In the genomic region with DNA sequence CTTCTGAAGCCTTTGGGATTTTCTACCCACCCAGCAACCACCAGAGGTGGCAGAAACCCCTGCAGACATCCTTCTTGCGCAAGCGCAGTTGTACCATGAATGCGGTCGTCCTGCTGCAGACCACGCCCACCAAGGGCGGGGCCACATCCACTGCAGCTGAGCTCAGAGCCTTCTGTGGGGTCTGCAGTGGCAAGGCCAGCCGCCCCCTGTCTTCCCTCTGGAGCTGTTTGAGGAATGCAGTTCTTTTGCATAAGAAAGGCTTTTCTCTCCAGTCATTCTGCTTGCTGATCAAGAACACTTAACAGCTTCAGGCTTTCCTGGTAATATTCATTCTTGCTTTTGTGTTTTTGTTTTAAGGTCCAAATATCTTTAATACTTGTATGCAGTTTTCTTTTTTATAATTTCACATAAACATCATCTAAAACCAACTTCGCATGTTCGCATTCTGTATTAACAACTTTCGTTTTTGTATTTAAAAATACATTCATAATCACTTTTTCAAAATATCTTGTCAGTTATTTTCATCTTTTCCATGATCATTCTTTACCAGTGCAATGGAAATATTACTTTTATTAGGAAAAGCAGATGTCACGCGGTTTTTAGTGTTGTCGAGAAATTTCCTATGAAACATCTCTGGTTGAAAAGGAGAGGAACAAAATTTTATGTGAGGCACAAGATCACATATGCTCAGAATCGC, we compare ENCODE assay signal across 1 cellular context.
TF ChIP-seq lines count a peak whose summit lies in the region.

No MANE protein-coding gene starts in this region.

TF ChIP-seq in H1, 55 proteins besides CTCF, POLR2A, EP300 and RAD21 (continued from another document):
- TF ChIP-seq, protein P1, sequence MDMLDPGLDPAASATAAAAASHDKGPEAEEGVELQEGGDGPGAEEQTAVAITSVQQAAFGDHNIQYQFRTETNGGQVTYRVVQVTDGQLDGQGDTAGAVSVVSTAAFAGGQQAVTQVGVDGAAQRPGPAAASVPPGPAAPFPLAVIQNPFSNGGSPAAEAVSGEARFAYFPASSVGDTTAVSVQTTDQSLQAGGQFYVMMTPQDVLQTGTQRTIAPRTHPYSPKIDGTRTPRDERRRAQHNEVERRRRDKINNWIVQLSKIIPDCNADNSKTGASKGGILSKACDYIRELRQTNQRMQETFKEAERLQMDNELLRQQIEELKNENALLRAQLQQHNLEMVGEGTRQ (IDR thresholded peaks at IDR 0.05; ENCODE audit: low read length) = no peak
- TF ChIP-seq TCF12 (IDR thresholded peaks at IDR 0.05; ENCODE audit: low read depth, low read length) (no peak), POLR2AphosphoS5 (IDR thresholded peaks at IDR 0.05; ENCODE audit: low read depth, low read length) (no peak), FOSL1 (IDR thresholded peaks at IDR 0.05; ENCODE audit: insufficient read depth, low read depth, low read length) (no peak), RNF2 (IDR thresholded peaks at IDR 0.05; ENCODE audit: borderline replicate concordance, low read depth, low read length, missing control alignments, poor library complexity, severe bottlenecking) (no peak), JUND (IDR thresholded peaks at IDR 0.05; ENCODE audit: low read length) (no peak), RXRA (IDR thresholded peaks at IDR 0.05; ENCODE audit: insufficient read depth, low read depth, low read length) (no peak), EGR1 (IDR thresholded peaks at IDR 0.05; ENCODE audit: borderline replicate concordance, low read depth, low read length) (no peak), SIN3A (conservative IDR thresholded peaks at IDR 0.05 in 1 of 2, IDR thresholded peaks at IDR 0.05 in 1 of 2; ENCODE audit: low read depth in 1 of 2, low read length in 2 of 2) (no peak), SRF (IDR thresholded peaks at IDR 0.05; ENCODE audit: low read depth, low read length) (no peak), TBP (IDR thresholded peaks at IDR 0.05; ENCODE audit: low read depth, low read length) (no peak), CHD1 (IDR thresholded peaks at IDR 0.05; ENCODE audit: low read depth, low read length) (no peak), SUZ12 (IDR thresholded peaks at IDR 0.05; ENCODE audit: low read length) (no peak), GTF2F1 (IDR thresholded peaks at IDR 0.05; ENCODE audit: borderline replicate concordance, low read depth, low read length) (no peak), SIX5 (IDR thresholded peaks at IDR 0.05; ENCODE audit: low read depth, low read length) (no peak), HDAC6 (IDR thresholded peaks at IDR 0.05; ENCODE audit: low read depth, low read length) (no peak), SP4 (IDR thresholded peaks at IDR 0.05; ENCODE audit: low read length) (no peak), RFX5 (IDR thresholded peaks at IDR 0.05; ENCODE audit: borderline replicate concordance, low read depth, low read length) (no peak), ZNF274 (IDR thresholded peaks at IDR 0.05; ENCODE audit: borderline replicate concordance, extremely low read depth, low read length) (no peak), CBX8 (IDR thresholded peaks at IDR 0.05; ENCODE audit: borderline replicate concordance, low read depth, low read length) (no peak), TEAD4 (IDR thresholded peaks at IDR 0.05; ENCODE audit: low read depth, low read length) (peak; percentile 84), BRCA1 (IDR thresholded peaks at IDR 0.05; ENCODE audit: low read depth, low read length) (no peak), SIRT6 (IDR thresholded peaks at IDR 0.05; ENCODE audit: low read length) (no peak), SP1 (IDR thresholded peaks at IDR 0.05; ENCODE audit: low read depth, low read length) (peak; percentile 63; the same call in 1 of the 2 replicates), PHF8 (conservative IDR thresholded peaks at IDR 0.05; ENCODE audit: low read depth, low read length) (no peak), NANOG (IDR thresholded peaks at IDR 0.05; ENCODE audit: insufficient read depth, low read depth, low read length, poor library complexity, severe bottlenecking) (peak; percentile 85), GABPA (IDR thresholded peaks at IDR 0.05; ENCODE audit: borderline replicate concordance, insufficient read depth, low read length) (no peak), POU5F1 (IDR thresholded peaks at IDR 0.05; ENCODE audit: low read depth, low read length) (peak; percentile 80)
- TF ChIP-seq, protein P2, sequence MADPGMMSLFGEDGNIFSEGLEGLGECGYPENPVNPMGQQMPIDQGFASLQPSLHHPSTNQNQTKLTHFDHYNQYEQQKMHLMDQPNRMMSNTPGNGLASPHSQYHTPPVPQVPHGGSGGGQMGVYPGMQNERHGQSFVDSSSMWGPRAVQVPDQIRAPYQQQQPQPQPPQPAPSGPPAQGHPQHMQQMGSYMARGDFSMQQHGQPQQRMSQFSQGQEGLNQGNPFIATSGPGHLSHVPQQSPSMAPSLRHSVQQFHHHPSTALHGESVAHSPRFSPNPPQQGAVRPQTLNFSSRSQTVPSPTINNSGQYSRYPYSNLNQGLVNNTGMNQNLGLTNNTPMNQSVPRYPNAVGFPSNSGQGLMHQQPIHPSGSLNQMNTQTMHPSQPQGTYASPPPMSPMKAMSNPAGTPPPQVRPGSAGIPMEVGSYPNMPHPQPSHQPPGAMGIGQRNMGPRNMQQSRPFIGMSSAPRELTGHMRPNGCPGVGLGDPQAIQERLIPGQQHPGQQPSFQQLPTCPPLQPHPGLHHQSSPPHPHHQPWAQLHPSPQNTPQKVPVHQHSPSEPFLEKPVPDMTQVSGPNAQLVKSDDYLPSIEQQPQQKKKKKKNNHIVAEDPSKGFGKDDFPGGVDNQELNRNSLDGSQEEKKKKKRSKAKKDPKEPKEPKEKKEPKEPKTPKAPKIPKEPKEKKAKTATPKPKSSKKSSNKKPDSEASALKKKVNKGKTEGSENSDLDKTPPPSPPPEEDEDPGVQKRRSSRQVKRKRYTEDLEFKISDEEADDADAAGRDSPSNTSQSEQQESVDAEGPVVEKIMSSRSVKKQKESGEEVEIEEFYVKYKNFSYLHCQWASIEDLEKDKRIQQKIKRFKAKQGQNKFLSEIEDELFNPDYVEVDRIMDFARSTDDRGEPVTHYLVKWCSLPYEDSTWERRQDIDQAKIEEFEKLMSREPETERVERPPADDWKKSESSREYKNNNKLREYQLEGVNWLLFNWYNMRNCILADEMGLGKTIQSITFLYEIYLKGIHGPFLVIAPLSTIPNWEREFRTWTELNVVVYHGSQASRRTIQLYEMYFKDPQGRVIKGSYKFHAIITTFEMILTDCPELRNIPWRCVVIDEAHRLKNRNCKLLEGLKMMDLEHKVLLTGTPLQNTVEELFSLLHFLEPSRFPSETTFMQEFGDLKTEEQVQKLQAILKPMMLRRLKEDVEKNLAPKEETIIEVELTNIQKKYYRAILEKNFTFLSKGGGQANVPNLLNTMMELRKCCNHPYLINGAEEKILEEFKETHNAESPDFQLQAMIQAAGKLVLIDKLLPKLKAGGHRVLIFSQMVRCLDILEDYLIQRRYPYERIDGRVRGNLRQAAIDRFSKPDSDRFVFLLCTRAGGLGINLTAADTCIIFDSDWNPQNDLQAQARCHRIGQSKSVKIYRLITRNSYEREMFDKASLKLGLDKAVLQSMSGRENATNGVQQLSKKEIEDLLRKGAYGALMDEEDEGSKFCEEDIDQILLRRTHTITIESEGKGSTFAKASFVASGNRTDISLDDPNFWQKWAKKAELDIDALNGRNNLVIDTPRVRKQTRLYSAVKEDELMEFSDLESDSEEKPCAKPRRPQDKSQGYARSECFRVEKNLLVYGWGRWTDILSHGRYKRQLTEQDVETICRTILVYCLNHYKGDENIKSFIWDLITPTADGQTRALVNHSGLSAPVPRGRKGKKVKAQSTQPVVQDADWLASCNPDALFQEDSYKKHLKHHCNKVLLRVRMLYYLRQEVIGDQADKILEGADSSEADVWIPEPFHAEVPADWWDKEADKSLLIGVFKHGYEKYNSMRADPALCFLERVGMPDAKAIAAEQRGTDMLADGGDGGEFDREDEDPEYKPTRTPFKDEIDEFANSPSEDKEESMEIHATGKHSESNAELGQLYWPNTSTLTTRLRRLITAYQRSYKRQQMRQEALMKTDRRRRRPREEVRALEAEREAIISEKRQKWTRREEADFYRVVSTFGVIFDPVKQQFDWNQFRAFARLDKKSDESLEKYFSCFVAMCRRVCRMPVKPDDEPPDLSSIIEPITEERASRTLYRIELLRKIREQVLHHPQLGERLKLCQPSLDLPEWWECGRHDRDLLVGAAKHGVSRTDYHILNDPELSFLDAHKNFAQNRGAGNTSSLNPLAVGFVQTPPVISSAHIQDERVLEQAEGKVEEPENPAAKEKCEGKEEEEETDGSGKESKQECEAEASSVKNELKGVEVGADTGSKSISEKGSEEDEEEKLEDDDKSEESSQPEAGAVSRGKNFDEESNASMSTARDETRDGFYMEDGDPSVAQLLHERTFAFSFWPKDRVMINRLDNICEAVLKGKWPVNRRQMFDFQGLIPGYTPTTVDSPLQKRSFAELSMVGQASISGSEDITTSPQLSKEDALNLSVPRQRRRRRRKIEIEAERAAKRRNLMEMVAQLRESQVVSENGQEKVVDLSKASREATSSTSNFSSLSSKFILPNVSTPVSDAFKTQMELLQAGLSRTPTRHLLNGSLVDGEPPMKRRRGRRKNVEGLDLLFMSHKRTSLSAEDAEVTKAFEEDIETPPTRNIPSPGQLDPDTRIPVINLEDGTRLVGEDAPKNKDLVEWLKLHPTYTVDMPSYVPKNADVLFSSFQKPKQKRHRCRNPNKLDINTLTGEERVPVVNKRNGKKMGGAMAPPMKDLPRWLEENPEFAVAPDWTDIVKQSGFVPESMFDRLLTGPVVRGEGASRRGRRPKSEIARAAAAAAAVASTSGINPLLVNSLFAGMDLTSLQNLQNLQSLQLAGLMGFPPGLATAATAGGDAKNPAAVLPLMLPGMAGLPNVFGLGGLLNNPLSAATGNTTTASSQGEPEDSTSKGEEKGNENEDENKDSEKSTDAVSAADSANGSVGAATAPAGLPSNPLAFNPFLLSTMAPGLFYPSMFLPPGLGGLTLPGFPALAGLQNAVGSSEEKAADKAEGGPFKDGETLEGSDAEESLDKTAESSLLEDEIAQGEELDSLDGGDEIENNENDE (IDR thresholded peaks at IDR 0.05; ENCODE audit: insufficient replicate concordance, low read length) = peak; percentile 82
- TF ChIP-seq, protein P3, sequence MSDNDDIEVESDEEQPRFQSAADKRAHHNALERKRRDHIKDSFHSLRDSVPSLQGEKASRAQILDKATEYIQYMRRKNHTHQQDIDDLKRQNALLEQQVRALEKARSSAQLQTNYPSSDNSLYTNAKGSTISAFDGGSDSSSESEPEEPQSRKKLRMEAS (IDR thresholded peaks at IDR 0.05) = no peak
